In genomic region chr20:47191074-47191673, GRCh38 we compare ENCODE assay signal across 25 cellular contexts.
DNase-seq lines count a peak whose midpoint lies in the region; ATAC-seq, FAIRE-seq and TF ChIP-seq lines count a peak whose summit lies in the region.
"Had no signal": no experiment of that assay in that cellular context is flagged by ENCODE, and none has a peak within 500 bp of the region (broad histone marks: within the 10 kb centered on the region; RNA-seq: fewer than 3 reads in every experiment).

No MANE protein-coding gene starts in this region.

- no peak overlapping the region for H3K4me3 ChIP-seq in bronchial epithelial cell (ENCODE audit: low read depth, low read length)
- H3K4me3 ChIP-seq: hepatocyte, prostate gland, SJSA1, thoracic aorta had no signal

- FAIRE-seq in bronchial epithelial cell (lab: Jason Lieb, UNC): no peak

- no peaks in the 10 kb centered on the region for H3K36me3 Mint-ChIP-seq in activated CD4-positive, alpha-beta T cell treated with anti-CD3 and anti-CD28 coated beads for 36 hours (ENCODE audit: low read depth)
- H3K36me3 Mint-ChIP-seq in stimulated activated effector memory CD8-positive, alpha-beta T cell treated with anti-CD3 and anti-CD28 coated beads, Interleukin-12 subunit alpha, Interleukin-12 subunit beta, amount 100 ng/mL, for 72 hours: no peaks in the 10 kb centered on the region
- H3K36me3 Mint-ChIP-seq: activated CD8-positive, alpha-beta memory T cell treated with anti-CD3 and anti-CD28 coated beads, Interleukin-2, amount 10 ng/mL, durations not matched to agents 7 days and 5 days had no signal

- CTCF ChIA-PET in activated CD4-positive, alpha-beta T cell treated with anti-CD3 and anti-CD28 coated beads for 36 hours (lab: Charles Lee): interaction anchor here (1.0 kb wide), 1 partner anchor 193 kb away, joined by 3 read pairs; no protein-coding TSS in a partner anchor

- peaks cover 20% of the 10 kb centered on the region for H3K27me3 Mint-ChIP-seq in activated CD4-positive, alpha-beta T cell treated with anti-CD3 and anti-CD28 coated beads for 36 hours

- H3K27ac Mint-ChIP-seq in activated CD4-positive, alpha-beta T cell treated with anti-CD3 and anti-CD28 coated beads for 36 hours: no peak overlapping the region
- H3K27ac Mint-ChIP-seq in stimulated activated effector memory CD8-positive, alpha-beta T cell treated with anti-CD3 and anti-CD28 coated beads, Interleukin-12 subunit alpha, Interleukin-12 subunit beta, amount 100 ng/mL, for 72 hours: no peak overlapping the region
- H3K27ac Mint-ChIP-seq: activated CD8-positive, alpha-beta memory T cell treated with anti-CD3 and anti-CD28 coated beads, Interleukin-2, amount 10 ng/mL, durations not matched to agents 7 days and 5 days; endodermal cell; nephron progenitor cell had no signal

- H3K4me3 Mint-ChIP-seq in activated CD4-positive, alpha-beta T cell treated with anti-CD3 and anti-CD28 coated beads for 36 hours: no peak overlapping the region
- H3K4me3 Mint-ChIP-seq in stimulated activated effector memory CD8-positive, alpha-beta T cell treated with anti-CD3 and anti-CD28 coated beads, Interleukin-12 subunit alpha, Interleukin-12 subunit beta, amount 100 ng/mL, for 72 hours: no peak overlapping the region
- H3K4me3 Mint-ChIP-seq: activated CD8-positive, alpha-beta memory T cell treated with anti-CD3 and anti-CD28 coated beads, Interleukin-2, amount 10 ng/mL, durations not matched to agents 7 days and 5 days; endodermal cell; nephron progenitor cell had no signal

- POLR2A ChIA-PET in activated CD4-positive, alpha-beta T cell treated with anti-CD3 and anti-CD28 coated beads for 36 hours (lab: Charles Lee): no interaction called here

- H3K27me3 ChIP-seq in bronchial epithelial cell (ENCODE audit: control insufficient read depth, insufficient read depth, low read length): no peaks in the 10 kb centered on the region
- H3K27me3 ChIP-seq: hepatocyte had no signal

- H3K36me3 ChIP-seq in bronchial epithelial cell (ENCODE audit: control insufficient read depth, insufficient read depth, low read length): peaks cover 6% of the 10 kb centered on the region
- H3K36me3 ChIP-seq: prostate gland, SJSA1, thoracic aorta had no signal

- H3K4me1 Mint-ChIP-seq in activated CD4-positive, alpha-beta T cell treated with anti-CD3 and anti-CD28 coated beads for 36 hours: peaks cover 8% of the 10 kb centered on the region
- H3K4me1 Mint-ChIP-seq in stimulated activated effector memory CD8-positive, alpha-beta T cell treated with anti-CD3 and anti-CD28 coated beads, Interleukin-12 subunit alpha, Interleukin-12 subunit beta, amount 100 ng/mL, for 72 hours: peaks cover 6% of the 10 kb centered on the region
- H3K4me1 Mint-ChIP-seq: nephron progenitor cell had no signal

- peak; percentile 86 for ATAC-seq in activated CD4-positive, alpha-beta T cell treated with anti-CD3 and anti-CD28 coated beads for 36 hours
- peak; percentile 90 for ATAC-seq in stimulated activated effector memory CD8-positive, alpha-beta T cell treated with anti-CD3 and anti-CD28 coated beads, Interleukin-12 subunit alpha, Interleukin-12 subunit beta, amount 100 ng/mL, for 72 hours
- ATAC-seq in HG03025 (IDR thresholded peaks at IDR 0.05; ENCODE audit: low FRiP score, unreplicated experiment) (no peak), GM18868 (IDR thresholded peaks at IDR 0.05; ENCODE audit: unreplicated experiment) (no peak)
- ATAC-seq: activated CD8-positive, alpha-beta memory T cell treated with anti-CD3 and anti-CD28 coated beads, Interleukin-2, amount 10 ng/mL, durations not matched to agents 7 days and 5 days had no signal

- no peak for TF ChIP-seq CTCF in bronchial epithelial cell (IDR thresholded peaks at IDR 0.05; ENCODE audit: insufficient read depth, low read length, severe bottlenecking)

- intact Hi-C loops in activated CD4-positive, alpha-beta T cell treated with anti-CD3 and anti-CD28 coated beads for 36 hours (cut with DNase I, micrococcal nuclease): loop anchor here in 1 of 2 experiments (10.0 kb wide), 1 partner anchor 1434 kb away; no protein-coding TSS in a partner anchor

- no peaks in the 10 kb centered on the region for H3K9me3 Mint-ChIP-seq in activated CD4-positive, alpha-beta T cell treated with anti-CD3 and anti-CD28 coated beads for 36 hours (ENCODE audit: low read depth)
- H3K9me3 Mint-ChIP-seq in stimulated activated effector memory CD8-positive, alpha-beta T cell treated with anti-CD3 and anti-CD28 coated beads, Interleukin-12 subunit alpha, Interleukin-12 subunit beta, amount 100 ng/mL, for 72 hours: no peaks in the 10 kb centered on the region
- H3K9me3 Mint-ChIP-seq: endodermal cell had no signal

- DNase-seq in activated CD4-positive, alpha-beta T cell treated with anti-CD3 and anti-CD28 coated beads for 36 hours: no peak
- no peak for DNase-seq in activated CD4-positive, alpha-beta T cell treated with anti-CD3 and anti-CD28 coated beads for 1 hour
- peak; percentile 83 for DNase-seq in M059J (ENCODE audit: low read depth)
- peak; percentile 93 for DNase-seq in bronchial epithelial cell (ENCODE audit: low read depth)
- no peak for DNase-seq in stimulated activated effector memory CD8-positive, alpha-beta T cell treated with anti-CD3 and anti-CD28 coated beads, Interleukin-12 subunit alpha, Interleukin-12 subunit beta, amount 100 ng/mL, for 72 hours (ENCODE audit: low spot score in 2 of 2)
- DNase-seq in H4 (ENCODE audit: low spot score): no peak
- DNase-seq: activated CD4-positive, alpha-beta T cell treated with anti-CD3 and anti-CD28 coated beads for 4 hours; activated CD8-positive, alpha-beta memory T cell treated with anti-CD3 and anti-CD28 coated beads, Interleukin-2, amount 10 ng/mL, durations not matched to agents 7 days and 5 days; activated gamma-delta T cell treated with Interleukin-2 at 50 U/mL for 16 hours; C1 segment of cervical spinal cord; DMS153; endodermal cell; islet precursor cell; KBM-7; NCI-H1048; NCI-H2029; NCI-H510A treated with DMSO at 0.1 percent for 48 hours; nephron progenitor cell; T1000 had no signal

Comparison
In these comparisons a context has a peak if more than half of its experiments do, and no peak if none do; other contexts are left out.
1. ATAC-seq: peak in activated CD4-positive, alpha-beta T cell treated with anti-CD3 and anti-CD28 coated beads for 36 hours (single experiment) and stimulated activated effector memory CD8-positive, alpha-beta T cell treated with anti-CD3 and anti-CD28 coated beads, Interleukin-12 subunit alpha, Interleukin-12 subunit beta, amount 100 ng/mL, for 72 hours (single experiment); none in HG03025 (single experiment) and GM18868 (single experiment).
2. DNase-seq: peak in M059J (single experiment) and bronchial epithelial cell (single experiment); none in activated CD4-positive, alpha-beta T cell treated with anti-CD3 and anti-CD28 coated beads for 36 hours (single experiment), activated CD4-positive, alpha-beta T cell treated with anti-CD3 and anti-CD28 coated beads for 1 hour (single experiment), stimulated activated effector memory CD8-positive, alpha-beta T cell treated with anti-CD3 and anti-CD28 coated beads, Interleukin-12 subunit alpha, Interleukin-12 subunit beta, amount 100 ng/mL, for 72 hours (0 of 2) and H4 (single experiment).